ENCODE assay signal across 9 cellular contexts in genomic region chr11:8533332-8533731, GRCh38.
DNase-seq lines count a peak whose midpoint lies in the region; ATAC-seq and TF ChIP-seq lines count a peak whose summit lies in the region.
"Had no signal": no experiment of that assay in that cellular context is flagged by ENCODE, and none has a peak within 500 bp of the region (broad histone marks: within the 10 kb centered on the region; RNA-seq: fewer than 3 reads in every experiment).

No MANE protein-coding gene starts in this region.

- H3K36me3 ChIP-seq in BLaER1, result no peaks in the 10 kb centered on the region
- no peaks in the 10 kb centered on the region for H3K36me3 ChIP-seq in spleen
- no peaks in the 10 kb centered on the region for H3K36me3 ChIP-seq in testis (ENCODE audit: low read depth, missing control alignments)
- H3K36me3 ChIP-seq: ovary had no signal

- H3K27ac ChIP-seq in BLaER1, result no peak overlapping the region
- peak overlapping the region in 4 of 8 donors; percentile 15 to 40 (median 38) for H3K27ac ChIP-seq in spleen
- H3K27ac ChIP-seq in testis, result no peak overlapping the region
- H3K27ac ChIP-seq: ovary had no signal

- CTCF ChIA-PET in HEK293T (lab: Yijun Ruan, JAX), result no interaction called here

- H4K20me1 ChIP-seq in BLaER1, result no peaks in the 10 kb centered on the region

- H3K4me2 ChIP-seq in BLaER1, result peak overlapping the region; percentile 4; the same call in 1 of the 2 replicates

- peak; percentile 78 for ATAC-seq in GM19025 (IDR thresholded peaks at IDR 0.05; ENCODE audit: low read depth, unreplicated experiment)
- peak; percentile 50 for ATAC-seq in HG02938 (IDR thresholded peaks at IDR 0.05; ENCODE audit: unreplicated experiment)

- H3K27me3 ChIP-seq in BLaER1, result no peaks in the 10 kb centered on the region
- H3K27me3 ChIP-seq in spleen (replicated peaks in 1 of 7), result no peaks in the 10 kb centered on the region
- no peaks in the 10 kb centered on the region for H3K27me3 ChIP-seq in testis
- H3K27me3 ChIP-seq: ovary had no signal

- no peak overlapping the region for H3K9ac ChIP-seq in BLaER1

- no peak for TF ChIP-seq POLR2A in spleen (IDR thresholded peaks at IDR 0.05)
- TF ChIP-seq POLR2A in testis (IDR thresholded peaks at IDR 0.05), result no peak

- POLR2A ChIA-PET in HEK293T (lab: Yijun Ruan, JAX), result no interaction called here

- no peak overlapping the region for H3K4me3 ChIP-seq in BLaER1
- H3K4me3 ChIP-seq in spleen, result no peak overlapping the region
- no peak overlapping the region for H3K4me3 ChIP-seq in testis
- H3K4me3 ChIP-seq: ovary had no signal

- TF ChIP-seq CTCF in spleen (IDR thresholded peaks at IDR 0.05 in 8 of 11, conservative IDR thresholded peaks at IDR 0.05 in 3 of 11) (peak in 1 of 11 experiments; percentile 21), testis (IDR thresholded peaks at IDR 0.05) (no peak)

- 76 to 88% (median 80%) methylated on average over 4 of the region's 4 CpGs for WGBS in spleen, 5 donors
- 91 to 94% methylated on average over 4 of the region's 4 CpGs for WGBS in testis, 2 donors

- intact Hi-C loops in spleen (cut with DNase I; ENCODE audit: low total_unique reads), result no loop called here
- intact Hi-C loops in testis (cut with DNase I; ENCODE audit: low total_unique reads), result no loop called here

- H3K4me1 ChIP-seq in BLaER1 (peaks cover 9% of the 10 kb centered on the region), spleen (peaks cover 0 to 46% (median 21%) of the 10 kb centered on the region in 6 donors), testis (no peaks in the 10 kb centered on the region)

- no peaks in the 10 kb centered on the region for H3K9me3 ChIP-seq in BLaER1
- no peaks in the 10 kb centered on the region for H3K9me3 ChIP-seq in spleen
- H3K9me3 ChIP-seq in testis, result no peaks in the 10 kb centered on the region
- H3K9me3 ChIP-seq: ovary had no signal

- DNase-seq in NCI-H69 (lab: John Stamatoyannopoulos, UW), result peak; percentile 80
- no peak for DNase-seq in spleen
- no peak for DNase-seq in RKO (ENCODE audit: low spot score)
- DNase-seq in testis, result no peak
- DNase-seq in HEK293T (ENCODE audit: extremely low spot score), result no peak
- DNase-seq: ovary had no signal

TF ChIP-seq in HEK293T, 16 proteins besides CTCF, POLR2A, EP300 and RAD21:
- no peak for TF ChIP-seq FOXM1 (IDR thresholded peaks at IDR 0.05; ENCODE audit: borderline replicate concordance)
- TF ChIP-seq NFRKB (IDR thresholded peaks at IDR 0.05), result no peak
- no peak for TF ChIP-seq ZNF384 (IDR thresholded peaks at IDR 0.05)
- no peak for TF ChIP-seq PKNOX1 (IDR thresholded peaks at IDR 0.05)
